In genomic region chr2:51711761-51712160, GRCh38 we compare ENCODE assay signal across 15 cellular contexts.
A peak's percentile ranks its signal among the peaks of the same experiment; 100 is the strongest.
DNase-seq lines count a peak whose midpoint lies in the region; ATAC-seq, FAIRE-seq and TF ChIP-seq lines count a peak whose summit lies in the region.
"Had no signal": no experiment of that assay in that cellular context is flagged by ENCODE, and none has a peak within 500 bp of the region (broad histone marks: within the 10 kb centered on the region; RNA-seq: fewer than 3 reads in every experiment).

No MANE protein-coding gene starts in this region.

- peak; percentile 68 for DNase-seq in MCF 10A (ENCODE audit: unreplicated experiment)
- DNase-seq in breast epithelium (ENCODE audit: low spot score in 2 of 2), result no peak
- peak; percentile 67 for DNase-seq in brain pericyte (ENCODE audit: low read depth, low spot score)
- peak; percentile 69 for DNase-seq in fibroblast of mammary gland (ENCODE audit: low read depth)
- peak; percentile 67 for DNase-seq in smooth muscle cell of the brain vasculature (ENCODE audit: low read depth, low spot score)
- DNase-seq in GM19239 (ENCODE audit: insufficient read length, low spot score), result no peak
- DNase-seq in transverse colon, result no peak
- DNase-seq: Caco-2; CD8-positive, alpha-beta memory T cell; DND-41; H7 had no signal

- POLR2A ChIA-PET in MCF 10A (lab: Yijun Ruan, JAX), result interaction anchor here (0.6 kb wide), 1 partner anchor 41 kb away, joined by 3 read pairs; no protein-coding TSS in a partner anchor

- intact Hi-C loops in MCF 10A (cut with micrococcal nuclease), result loop anchor here (5.0 kb wide), 1 partner anchor 1184 kb away; no protein-coding TSS in a partner anchor
- intact Hi-C loops in breast epithelium (cut with DNase I; ENCODE audit: low total_unique reads), result no loop called here
- intact Hi-C loops in transverse colon (cut with DNase I; ENCODE audit: low total_unique reads), result no loop called here

- in situ Hi-C loops in transverse colon (cut with MboI; ENCODE audit: low pct_ligation_motif_present in 1 of 4, low pct_unique_long_range_greater_than_20kb in 1 of 4, low sequenced_read_pairs in 3 of 4), result no loop called here

- H3K9me3 ChIP-seq in breast epithelium (peaks cover 0 to 6% of the 10 kb centered on the region in 2 donors), transverse colon (peaks cover 11 to 14% of the 10 kb centered on the region in 2 donors)

- H3K27me3 ChIP-seq in breast epithelium (no peaks in the 10 kb centered on the region), transverse colon (no peaks in the 10 kb centered on the region)

- H3K4me1 Mint-ChIP-seq in MCF 10A (ENCODE audit: insufficient read depth, unreplicated experiment), result no peaks in the 10 kb centered on the region
- H3K4me1 Mint-ChIP-seq: CD14-positive monocyte; CD8-positive, alpha-beta memory T cell had no signal

- H3K27ac ChIP-seq in breast epithelium, result no peak overlapping the region
- no peak overlapping the region for H3K27ac ChIP-seq in transverse colon
- H3K27ac ChIP-seq: 22Rv1 had no signal

- H3K4me1 ChIP-seq in breast epithelium (no peaks in the 10 kb centered on the region), transverse colon (peaks cover 0 to 4% (median under 1%) of the 10 kb centered on the region in 4 donors)
- H3K4me1 ChIP-seq: Caco-2 had no signal

- H3K27me3 Mint-ChIP-seq in MCF 10A (ENCODE audit: insufficient read depth, unreplicated experiment), result no peaks in the 10 kb centered on the region
- H3K27me3 Mint-ChIP-seq: CD8-positive, alpha-beta memory T cell had no signal

- TF ChIP-seq EP300 in transverse colon (IDR thresholded peaks at IDR 0.05; ENCODE audit: low read depth), result no peak

- no peaks in the 10 kb centered on the region for H3K9me3 Mint-ChIP-seq in MCF 10A (ENCODE audit: unreplicated experiment)

- TF ChIP-seq POLR2A in breast epithelium (IDR thresholded peaks at IDR 0.05) (no peak), transverse colon (IDR thresholded peaks at IDR 0.05) (no peak)

- H3K4me3 ChIP-seq in breast epithelium, result no peak overlapping the region
- no peak overlapping the region for H3K4me3 ChIP-seq in fibroblast of mammary gland (ENCODE audit: control insufficient read depth, low read depth, low read length)
- H3K4me3 ChIP-seq in transverse colon, result no peak overlapping the region
- H3K4me3 ChIP-seq: GM23338 had no signal

- H3K4me3 Mint-ChIP-seq in MCF 10A (ENCODE audit: unreplicated experiment), result no peak overlapping the region
- H3K4me3 Mint-ChIP-seq: CD14-positive monocyte; CD8-positive, alpha-beta memory T cell; GM23338 had no signal

- no peak overlapping the region for H3K27ac Mint-ChIP-seq in MCF 10A (ENCODE audit: low read depth, unreplicated experiment)
- H3K27ac Mint-ChIP-seq: CD14-positive monocyte; CD8-positive, alpha-beta memory T cell; GM23338 had no signal

- no peaks in the 10 kb centered on the region for H3K36me3 Mint-ChIP-seq in MCF 10A (ENCODE audit: insufficient read depth, unreplicated experiment)
- H3K36me3 Mint-ChIP-seq: CD14-positive monocyte; CD8-positive, alpha-beta memory T cell had no signal

- H3K36me3 ChIP-seq in breast epithelium (no peaks in the 10 kb centered on the region), transverse colon (peaks cover 0 to 4% (median 0%) of the 10 kb centered on the region in 4 donors)

- TF ChIP-seq CTCF in MCF 10A (IDR thresholded peaks at IDR 0.05; ENCODE audit: unreplicated experiment) (no peak), breast epithelium (IDR thresholded peaks at IDR 0.05) (no peak), fibroblast of mammary gland (conservative IDR thresholded peaks at IDR 0.05; ENCODE audit: control insufficient read depth, insufficient read depth, low read depth, low read length) (no peak), transverse colon (IDR thresholded peaks at IDR 0.05) (no peak)

- WGBS in transverse colon (ENCODE audit: low coverage in 1 of 2), 2 donors, result 88 to 91% methylated on average over 3 of the region's 3 CpGs

- CTCF ChIA-PET in MCF 10A (lab: Yijun Ruan, JAX), result interaction anchor here (1.2 kb wide), 1 partner anchor 1174 kb away, joined by 3 read pairs; no protein-coding TSS in a partner anchor

- BruUV-seq in MCF 10A (replicated peaks; lab: Mats Ljungman, UMichigan), result no TSS peak

- no peak for FAIRE-seq in GM19239 (lab: Jason Lieb, UNC)

- ATAC-seq in HG03108 (IDR thresholded peaks at IDR 0.05; ENCODE audit: unreplicated experiment), result no peak
- ATAC-seq: GM23338 had no signal

Comparison
In these comparisons a context has a peak if more than half of its experiments do, and no peak if none do; other contexts are left out.
1. DNase-seq: peak in MCF 10A (single experiment), brain pericyte (single experiment), fibroblast of mammary gland (single experiment) and smooth muscle cell of the brain vasculature (single experiment); none in breast epithelium (0 of 2), GM19239 (single experiment) and transverse colon (single experiment).